10 cellular contexts compared by ENCODE assay signal in the genomic region with DNA sequence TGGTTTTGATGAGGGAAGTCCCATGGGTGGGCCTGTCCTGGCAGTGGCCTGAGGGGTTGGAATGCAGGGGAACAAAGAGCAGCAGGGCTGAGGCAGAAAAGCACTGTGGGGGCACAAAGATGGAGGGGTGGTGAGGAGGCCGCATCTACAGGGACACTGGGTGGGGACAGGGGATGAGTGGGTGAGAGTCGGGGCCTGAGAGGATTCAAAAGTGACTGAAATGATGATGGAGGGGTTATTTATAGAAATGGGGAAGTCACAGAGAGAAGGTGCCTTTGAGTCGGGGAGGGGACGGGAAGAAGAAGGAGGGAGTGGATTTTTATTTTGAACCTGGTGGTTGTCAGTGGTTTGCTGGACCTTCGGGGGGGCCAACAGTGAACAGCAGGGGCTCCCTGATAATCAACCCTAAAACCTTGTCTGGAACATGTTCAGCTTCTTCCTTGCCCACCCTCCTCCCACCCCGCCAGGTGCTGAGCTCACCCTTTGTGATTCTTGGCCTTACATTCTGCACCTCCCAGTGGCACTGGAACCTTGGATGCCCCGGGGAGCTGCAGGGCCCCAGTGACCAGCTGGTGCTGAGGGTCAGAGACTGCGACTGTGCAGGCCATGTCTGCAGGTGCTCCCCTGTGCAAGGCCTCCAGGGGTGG. TPM values are rescaled to one million over a fixed set of nuclear protein-coding genes. Genes with fewer than 3 reads are reported as not detected.
DNase-seq lines count a peak whose midpoint lies in the region; ATAC-seq and TF ChIP-seq lines count a peak whose summit lies in the region.
"Had no signal": no experiment of that assay in that cellular context is flagged by ENCODE, and none has a peak within 500 bp of the region (broad histone marks: within the 10 kb centered on the region; RNA-seq: fewer than 3 reads in every experiment).

No MANE protein-coding gene starts in this region.

- POLR2A ChIA-PET in RWPE1 (lab: Yijun Ruan, JAX; ENCODE audit: low non-redundant PET) = no interaction called here

- no peaks in the 10 kb centered on the region for H3K9me3 ChIP-seq in right atrium auricular region

- CTCF ChIA-PET in RWPE1 (lab: Yijun Ruan, JAX) = no interaction called here

- H3K4me1 ChIP-seq in right atrium auricular region = peaks cover 0 to 63% of the 10 kb centered on the region in 2 donors

- H3K27ac ChIP-seq in RWPE1 (peak overlapping the region; percentile 38; the same call in 1 of the 2 replicates), brain microvascular endothelial cell (no peak overlapping the region), right atrium auricular region (no peak overlapping the region)

- TF ChIP-seq CTCF in RWPE1 (conservative IDR thresholded peaks at IDR 0.05; ENCODE audit: low read depth) = no peak
- no peak for TF ChIP-seq CTCF in brain microvascular endothelial cell (IDR thresholded peaks at IDR 0.05; ENCODE audit: low read depth, low read length, missing control alignments)
- no peak for TF ChIP-seq CTCF in right atrium auricular region (IDR thresholded peaks at IDR 0.05)

- in situ Hi-C loops in brain microvascular endothelial cell (cut with HindIII; ENCODE audit: low pct_ligation_motif_present, low sequenced_read_pairs) = no loop called here

- no peak overlapping the region for H3K4me3 ChIP-seq in brain microvascular endothelial cell (ENCODE audit: low read depth, low read length)
- no peak overlapping the region for H3K4me3 ChIP-seq in right atrium auricular region

- H3K27me3 ChIP-seq in brain microvascular endothelial cell (replicated peaks) (no peaks in the 10 kb centered on the region), right atrium auricular region (no peaks in the 10 kb centered on the region)

- DNase-seq in AML-193 (lab: John Stamatoyannopoulos, UW) (peak; percentile 49 to 62), RWPE1 (ENCODE audit: low spot score) (no peak), brain microvascular endothelial cell (no peak), right atrium auricular region (ENCODE audit: low spot score) (no peak), HUDEP-2 (lab: John Stamatoyannopoulos, UW; ENCODE audit: unreplicated experiment in 76 of 76) (no peak), NCI-H226 (no peak)
- DNase-seq: NCI-H1092 had no signal

- H3K36me3 ChIP-seq in brain microvascular endothelial cell (replicated peaks) (no peaks in the 10 kb centered on the region), right atrium auricular region (no peaks in the 10 kb centered on the region)

- ATAC-seq in GM18868 (IDR thresholded peaks at IDR 0.05; ENCODE audit: unreplicated experiment) (peak; percentile 34), HG02885 (IDR thresholded peaks at IDR 0.05; ENCODE audit: poor library complexity, unreplicated experiment) (peak; percentile 39)
- ATAC-seq: activated T-helper 17 cell treated with anti-CD3 and anti-CD28 coated beads, Interleukin-2, amount 50 U/mL, for 72 hours had no signal

RNA-seq across cellular contexts. Expression of a gene that starts 42.9 kb away (rescaled TPM):
- 10 to 100 TPM; 25.6 to 55.1 TPM for total RNA-seq in right atrium auricular region

Comparison
In these comparisons a context has a peak if more than half of its experiments do, and no peak if none do; other contexts are left out.
1. DNase-seq: peak in AML-193 (2 of 2); none in RWPE1 (single experiment), brain microvascular endothelial cell (single experiment), right atrium auricular region (single experiment), HUDEP-2 (0 of 76) and NCI-H226 (single experiment).